11 cellular contexts compared by ENCODE assay signal in the genomic region with DNA sequence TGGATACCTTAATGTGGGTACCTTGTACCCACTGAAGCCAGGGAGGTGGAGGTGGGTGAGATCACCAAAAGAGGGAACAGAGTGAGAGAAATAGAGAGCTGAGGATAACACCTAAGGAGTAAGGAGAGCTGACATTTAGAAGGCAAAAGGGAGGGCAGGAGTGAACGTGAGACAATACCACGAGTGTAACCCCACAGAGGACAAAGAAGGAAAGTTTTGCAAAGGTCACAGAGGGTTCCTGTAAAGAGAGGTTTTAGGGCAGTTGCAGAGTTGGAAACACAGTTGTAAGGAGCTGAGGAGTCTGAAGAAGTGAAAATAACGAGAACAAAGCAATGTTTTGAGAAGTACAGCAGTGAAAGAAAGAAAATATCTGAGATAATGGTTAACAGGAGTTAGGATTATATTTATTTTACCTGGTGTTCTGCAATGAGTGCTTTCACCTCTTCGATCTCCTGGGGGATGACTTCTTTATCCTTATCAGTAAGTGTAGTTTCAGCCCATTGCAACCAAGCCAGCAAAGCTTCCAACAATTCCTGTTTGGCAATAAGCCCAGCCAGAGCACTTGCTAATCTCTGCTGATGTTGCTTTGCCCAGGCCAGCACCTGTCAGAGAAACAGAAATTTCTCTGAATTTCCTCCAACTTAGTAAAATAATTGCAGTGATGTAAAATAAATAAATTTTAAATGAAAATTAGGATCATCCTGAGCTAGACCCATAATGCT.
DNase-seq lines count a peak whose midpoint lies in the region; ATAC-seq and TF ChIP-seq lines count a peak whose summit lies in the region.
"Had no signal": no experiment of that assay in that cellular context is flagged by ENCODE, and none has a peak within 500 bp of the region (broad histone marks: within the 10 kb centered on the region; RNA-seq: fewer than 3 reads in every experiment).

No MANE protein-coding gene starts in this region.

- POLR2A ChIA-PET in HEK293 (lab: Yijun Ruan, JAX) = interaction anchor here (0.6 kb wide), 2 partner anchors 10 to 61 kb away, joined by 3 read pairs; no protein-coding TSS in a partner anchor
- POLR2A ChIA-PET in SK-N-SH (lab: Yijun Ruan, JAX) = interaction anchor here (1.4 kb wide), 1 partner anchor 67 kb away, joined by 6 read pairs; no protein-coding TSS in a partner anchor

- H4K20me1 ChIP-seq in SK-N-SH (ENCODE audit: insufficient read depth) = peaks cover 9% of the 10 kb centered on the region; the same call in 1 of the 2 replicates

- TF ChIP-seq CTCF in HEK293 (tag by site-specific recombination; IDR thresholded peaks at IDR 0.05) (no peak), SK-N-SH (IDR thresholded peaks at IDR 0.05) (no peak), heart right ventricle (IDR thresholded peaks at IDR 0.05) (no peak), coronary artery (IDR thresholded peaks at IDR 0.05) (no peak)

- H2AFZ ChIP-seq in SK-N-SH (ENCODE audit: low read depth) = no peak overlapping the region

- no peaks in the 10 kb centered on the region for H3K9me3 ChIP-seq in HEK293 (ENCODE audit: control insufficient read depth, insufficient read depth, low read depth, low read length)
- no peaks in the 10 kb centered on the region for H3K9me3 ChIP-seq in SK-N-SH
- H3K9me3 ChIP-seq in heart right ventricle = peaks cover 0 to 8% (median 0%) of the 10 kb centered on the region in 11 donors

- no peak overlapping the region for H3K4me2 ChIP-seq in SK-N-SH

- TF ChIP-seq RAD21 in SK-N-SH (IDR thresholded peaks at IDR 0.05; ENCODE audit: low read length) = no peak

- TF ChIP-seq EP300 in SK-N-SH (IDR thresholded peaks at IDR 0.05; ENCODE audit: borderline replicate concordance in 1 of 2, low read depth in 1 of 2, low read length in 1 of 2) = peak in 1 of 2 experiments; percentile 45; a peak in 1 of 4 replicates

- intact Hi-C loops in heart right ventricle (cut with DNase I) = loop anchor here in 3 of 10 donors (5.0 to 10.0 kb wide), 3 partner anchors 69 to 119 kb away; no protein-coding TSS in a partner anchor

- H3K4me1 ChIP-seq in HEK293 (ENCODE audit: control insufficient read depth, insufficient read depth, low read length) (peaks cover 7% of the 10 kb centered on the region; the same call in 1 of the 2 replicates), SK-N-SH (ENCODE audit: control insufficient read depth in 1 of 2, insufficient read depth in 2 of 2, low read depth in 1 of 2, low read length in 1 of 2) (peaks cover 0 to 11% of the 10 kb centered on the region in 2 experiments; a peak in 2 of 4 replicates), heart right ventricle (peaks cover 0 to 27% (median 17%) of the 10 kb centered on the region in 9 donors)

- H3K27me3 ChIP-seq in SK-N-SH (ENCODE audit: insufficient read depth) = no peaks in the 10 kb centered on the region
- H3K27me3 ChIP-seq in heart right ventricle = no peaks in the 10 kb centered on the region

- H3K36me3 ChIP-seq in HEK293 (ENCODE audit: control insufficient read depth in 2 of 2, insufficient read depth in 1 of 2, low read length in 2 of 2) = peaks cover 56 to 78% of the 10 kb centered on the region in 2 experiments
- peaks cover 75 to 92% of the 10 kb centered on the region in 2 experiments for H3K36me3 ChIP-seq in SK-N-SH (replicated peaks in 1 of 2; ENCODE audit: control insufficient read depth in 1 of 2, insufficient read depth in 2 of 2, low read length in 1 of 2)
- H3K36me3 ChIP-seq in heart right ventricle = peaks cover 0 to 100% (median 82%) of the 10 kb centered on the region in 9 donors

- H3K4me3 ChIP-seq in HEK293 (ENCODE audit: low read depth, low read length) (no peak overlapping the region), SK-N-SH (ENCODE audit: low read depth in 2 of 2, low read length in 1 of 2) (no peak overlapping the region), heart right ventricle (no peak overlapping the region), coronary artery (no peak overlapping the region)

- no peak overlapping the region for H3K9ac ChIP-seq in SK-N-SH

- peak overlapping the region; percentile 35; the same call in 1 of the 2 replicates for H3K27ac ChIP-seq in HEK293 (ENCODE audit: extremely low read depth, low read depth, low read length)
- H3K27ac ChIP-seq in SK-N-SH (ENCODE audit: low read depth in 2 of 2, low read length in 1 of 2) = peak overlapping the region in 1 of 2 experiments; percentile 76; a peak in 2 of 4 replicates
- H3K27ac ChIP-seq in heart right ventricle = peak overlapping the region in 3 of 10 donors; percentile 28 to 57 (median 49)
- H3K27ac ChIP-seq in coronary artery = no peak overlapping the region

- ATAC-seq in heart right ventricle = peak in 7 of 8 donors; percentile 70 to 92 (median 86)

- no peaks in the 10 kb centered on the region for H3K9me2 ChIP-seq in SK-N-SH

- peak; percentile 33 for DNase-seq in SK-N-SH
- peak in 1 of 2 donors; percentile 69 for DNase-seq in heart right ventricle
- peak; percentile 46 for DNase-seq in pulmonary artery endothelial cell (ENCODE audit: low read depth, low spot score)
- no peak for DNase-seq in GOT3 (lab: John Stamatoyannopoulos, UW)
- no peak for DNase-seq in superior temporal gyrus (ENCODE audit: extremely low spot score)
- no peak for DNase-seq in coronary artery (ENCODE audit: low spot score)
- DNase-seq in T-helper 2 cell = no peak
- DNase-seq: activated CD4-positive, alpha-beta T cell treated with anti-CD3 and anti-CD28 coated beads, Interleukin-2, amount 10 ng/mL, durations not matched to agents 7 days and 5 days; CD4-positive, alpha-beta T cell; immature natural killer cell had no signal

- peaks cover 17% of the 10 kb centered on the region for H3F3A ChIP-seq in SK-N-SH (replicated peaks; ENCODE audit: insufficient read depth)

- CTCF ChIA-PET in HEK293 (lab: Yijun Ruan, JAX) (interaction anchor here (0.6 to 1.6 kb wide), 5 partner anchors 14 to 117 kb away, joined by 3 to 6 read pairs (median 4); no protein-coding TSS in a partner anchor), SK-N-SH (lab: Yijun Ruan, JAX) (interaction anchor here (1.0 to 1.9 kb wide), 4 partner anchors 28 to 128 kb away, joined by 3 to 8 read pairs (median 4); no protein-coding TSS in a partner anchor)

- H3K79me2 ChIP-seq in SK-N-SH (ENCODE audit: insufficient read depth) = peaks cover 17% of the 10 kb centered on the region

- 79% methylated on average over 4 of the region's 4 CpGs for WGBS in SK-N-SH (ENCODE audit: low lambda C conversion rate)
- WGBS in heart right ventricle, 2 donors = 18 to 26% methylated on average over 4 of the region's 4 CpGs

TF ChIP-seq in HEK293, 187 proteins besides CTCF, POLR2A, EP300 and RAD21 (continues in another document):
- TF ChIP-seq ZNF433 (tag by site-specific recombination; IDR thresholded peaks at IDR 0.05; ENCODE audit: low read depth) = no peak
- TF ChIP-seq, protein P1, sequence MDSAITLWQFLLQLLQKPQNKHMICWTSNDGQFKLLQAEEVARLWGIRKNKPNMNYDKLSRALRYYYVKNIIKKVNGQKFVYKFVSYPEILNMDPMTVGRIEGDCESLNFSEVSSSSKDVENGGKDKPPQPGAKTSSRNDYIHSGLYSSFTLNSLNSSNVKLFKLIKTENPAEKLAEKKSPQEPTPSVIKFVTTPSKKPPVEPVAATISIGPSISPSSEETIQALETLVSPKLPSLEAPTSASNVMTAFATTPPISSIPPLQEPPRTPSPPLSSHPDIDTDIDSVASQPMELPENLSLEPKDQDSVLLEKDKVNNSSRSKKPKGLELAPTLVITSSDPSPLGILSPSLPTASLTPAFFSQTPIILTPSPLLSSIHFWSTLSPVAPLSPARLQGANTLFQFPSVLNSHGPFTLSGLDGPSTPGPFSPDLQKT (IDR thresholded peaks at IDR 0.05; ENCODE audit: borderline replicate concordance, low read depth, low read length) = no peak
- TF ChIP-seq ZNF169 (tag by site-specific recombination; IDR thresholded peaks at IDR 0.05) = no peak
- no peak for TF ChIP-seq SCRT2 (tag by site-specific recombination; IDR thresholded peaks at IDR 0.05)
- TF ChIP-seq ZNF560 (tag by site-specific recombination; IDR thresholded peaks at IDR 0.05; ENCODE audit: borderline replicate concordance) = no peak
- TF ChIP-seq ZNF140 (tag by site-specific recombination; IDR thresholded peaks at IDR 0.05) = no peak

TF ChIP-seq in SK-N-SH, 30 proteins besides CTCF, POLR2A, EP300 and RAD21:
- TF ChIP-seq TCF12 (IDR thresholded peaks at IDR 0.05) (peak; percentile 68; the same call in 1 of the 2 replicates), CHD2 (IDR thresholded peaks at IDR 0.05; ENCODE audit: low read length, partially characterized antibody) (peak; percentile 17), NRF1 (IDR thresholded peaks at IDR 0.05; ENCODE audit: low read depth, low read length) (no peak), TEAD4 (IDR thresholded peaks at IDR 0.05; ENCODE audit: borderline replicate concordance, insufficient read depth) (peak; percentile 30; the same call in 1 of the 2 replicates), NFIC (IDR thresholded peaks at IDR 0.05; ENCODE audit: borderline replicate concordance) (peak; percentile 72), EZH2phosphoT487 (IDR thresholded peaks at IDR 0.05; ENCODE audit: borderline replicate concordance, low read depth) (no peak), GATA2 (CRISPR knock-in tag; IDR thresholded peaks at IDR 0.05) (peak; percentile 64), FOSL2 (IDR thresholded peaks at IDR 0.05; ENCODE audit: borderline replicate concordance, low read depth) (no peak)
- TF ChIP-seq, protein P2, sequence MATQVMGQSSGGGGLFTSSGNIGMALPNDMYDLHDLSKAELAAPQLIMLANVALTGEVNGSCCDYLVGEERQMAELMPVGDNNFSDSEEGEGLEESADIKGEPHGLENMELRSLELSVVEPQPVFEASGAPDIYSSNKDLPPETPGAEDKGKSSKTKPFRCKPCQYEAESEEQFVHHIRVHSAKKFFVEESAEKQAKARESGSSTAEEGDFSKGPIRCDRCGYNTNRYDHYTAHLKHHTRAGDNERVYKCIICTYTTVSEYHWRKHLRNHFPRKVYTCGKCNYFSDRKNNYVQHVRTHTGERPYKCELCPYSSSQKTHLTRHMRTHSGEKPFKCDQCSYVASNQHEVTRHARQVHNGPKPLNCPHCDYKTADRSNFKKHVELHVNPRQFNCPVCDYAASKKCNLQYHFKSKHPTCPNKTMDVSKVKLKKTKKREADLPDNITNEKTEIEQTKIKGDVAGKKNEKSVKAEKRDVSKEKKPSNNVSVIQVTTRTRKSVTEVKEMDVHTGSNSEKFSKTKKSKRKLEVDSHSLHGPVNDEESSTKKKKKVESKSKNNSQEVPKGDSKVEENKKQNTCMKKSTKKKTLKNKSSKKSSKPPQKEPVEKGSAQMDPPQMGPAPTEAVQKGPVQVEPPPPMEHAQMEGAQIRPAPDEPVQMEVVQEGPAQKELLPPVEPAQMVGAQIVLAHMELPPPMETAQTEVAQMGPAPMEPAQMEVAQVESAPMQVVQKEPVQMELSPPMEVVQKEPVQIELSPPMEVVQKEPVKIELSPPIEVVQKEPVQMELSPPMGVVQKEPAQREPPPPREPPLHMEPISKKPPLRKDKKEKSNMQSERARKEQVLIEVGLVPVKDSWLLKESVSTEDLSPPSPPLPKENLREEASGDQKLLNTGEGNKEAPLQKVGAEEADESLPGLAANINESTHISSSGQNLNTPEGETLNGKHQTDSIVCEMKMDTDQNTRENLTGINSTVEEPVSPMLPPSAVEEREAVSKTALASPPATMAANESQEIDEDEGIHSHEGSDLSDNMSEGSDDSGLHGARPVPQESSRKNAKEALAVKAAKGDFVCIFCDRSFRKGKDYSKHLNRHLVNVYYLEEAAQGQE (IDR thresholded peaks at IDR 0.05; ENCODE audit: low read depth, low read length) = no peak

Comparison
In these comparisons a context has a peak if more than half of its experiments do, and no peak if none do; other contexts are left out.
1. DNase-seq: peak in SK-N-SH (single experiment) and pulmonary artery endothelial cell (single experiment); none in GOT3 (single experiment), superior temporal gyrus (single experiment), coronary artery (single experiment) and T-helper 2 cell (0 of 5).